ENCODE assay signal across 32 cellular contexts in the genomic region with DNA sequence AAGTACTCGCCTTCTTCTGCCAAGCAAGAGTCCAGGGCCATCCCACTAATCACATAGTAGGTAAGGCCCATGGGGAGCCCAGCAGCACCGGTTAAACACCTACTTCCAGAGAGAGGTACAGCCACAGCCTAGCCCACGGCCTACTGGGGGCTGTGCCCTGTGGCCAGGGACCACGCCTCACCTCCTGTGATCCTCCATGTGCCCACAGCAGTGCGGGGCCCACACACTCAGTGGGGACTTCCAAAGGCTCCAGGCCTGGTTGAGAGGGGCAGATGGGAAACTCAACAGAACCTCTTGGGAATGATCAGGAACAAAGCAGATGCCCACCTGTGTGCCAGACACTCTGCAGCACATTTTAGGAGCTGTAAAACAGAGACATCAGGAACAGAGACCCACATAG. TPM values are rescaled to one million over a fixed set of nuclear protein-coding genes. Genes with fewer than 3 reads are reported as not detected.
"Had no signal": no experiment of that assay in that cellular context is flagged by ENCODE, and none has a peak within 500 bp of the region (broad histone marks: within the 10 kb centered on the region; RNA-seq: fewer than 3 reads in every experiment).

No MANE protein-coding gene starts in this region.

- H3K27me3 ChIP-seq: ascending aorta, body of pancreas, SJSA1 had no signal

- H3K9me3 ChIP-seq: ascending aorta, body of pancreas, SJSA1, SK-N-SH had no signal

- H3K27ac Mint-ChIP-seq: activated CD4-positive, alpha-beta T cell treated with anti-CD3 and anti-CD28 coated beads for 36 hours; activated CD4-positive, alpha-beta T cell treated with anti-CD3 and anti-CD28 coated beads, Interleukin-2, amount 10 ng/mL, durations not matched to agents 7 days and 5 days; activated CD8-positive, alpha-beta T cell treated with anti-CD3 and anti-CD28 coated beads, Interleukin-2, amount 10 ng/mL, durations not matched to agents 7 days and 5 days; activated naive CD4-positive, alpha-beta T cell treated with anti-CD3 and anti-CD28 coated beads, Interleukin-2, amount 50 U/mL, for 24 hours; activated naive CD8-positive, alpha-beta T cell treated with anti-CD3 and anti-CD28 coated beads, Interleukin-2, amount 10 ng/mL, durations not matched to agents 7 days and 5 days; activated T-cell treated with anti-CD3 and anti-CD28 coated beads, Interleukin-2, amount 50 U/mL, for 24 hours; activated T-helper 2 cell treated with anti-CD3 and anti-CD28 coated beads, Interferon-gamma antibody, Interleukin-2, Interleukin-4, amounts not matched to agents 10 μg/mL and 5 μg/mL and 100 μg/mL, durations not matched to agents 14 hours and 24 hours and 36 hours; T-helper 1 cell treated with Interleukin-12 subunit alpha and Interleukin-12 subunit beta and Interleukin-4 antibody, amounts not matched to agents 30 μg/mL and 1 μg/mL, for 36 hours; T-helper 2 cell treated with Interferon-gamma antibody and Interleukin-4, amounts not matched to agents 5 μg/mL and 100 μg/mL, for 36 hours; WTC11 had no signal

- H3K27ac ChIP-seq: ascending aorta, body of pancreas, SJSA1 had no signal

- H3K4me2 ChIP-seq: SK-N-SH had no signal

- H3K9ac ChIP-seq: SK-N-SH had no signal

- ATAC-seq: activated CD4-positive, alpha-beta T cell treated with anti-CD3 and anti-CD28 coated beads for 36 hours; activated CD4-positive, CD25-positive, alpha-beta regulatory T cell treated with anti-CD3 and anti-CD28 coated beads, Interleukin-2, amount 50 U/mL, for 24 hours; activated CD8-positive, alpha-beta T cell treated with anti-CD3 and anti-CD28 coated beads, Interleukin-2, amount 10 ng/mL, durations not matched to agents 7 days and 5 days; body of pancreas; Panc1; WTC11 had no signal

- DNase-seq: activated CD4-positive, alpha-beta T cell treated with anti-CD3 and anti-CD28 coated beads for 36 hours; activated CD4-positive, alpha-beta T cell treated with anti-CD3 and anti-CD28 coated beads, Interleukin-2, amount 10 ng/mL, durations not matched to agents 7 days and 5 days; activated CD4-positive, alpha-beta T cell treated with anti-CD3 and anti-CD28 coated beads, Interleukin-2, amount 50 U/mL, for 48 hours; activated CD8-positive, alpha-beta T cell treated with anti-CD3 and anti-CD28 coated beads, Interleukin-2, amount 10 ng/mL, durations not matched to agents 7 days and 5 days; activated gamma-delta T cell; activated naive CD4-positive, alpha-beta T cell treated with Interleukin-2 at 50 U/mL for 16 hours; activated naive CD8-positive, alpha-beta T cell treated with anti-CD3 and anti-CD28 coated beads, Interleukin-2, amount 10 ng/mL, durations not matched to agents 7 days and 5 days; activated T-cell treated with anti-CD3 and anti-CD28 coated beads, Interleukin-2, amount 50 U/mL, for 24 hours; body of pancreas; Karpas-422; KBM-7; NCI-H1105; NCI-H1417 treated with DMSO at 0.1 percent for 48 hours; NCI-H1930; NCI-H2081 treated with DMSO at 0.1 percent for 48 hours; NCI-H345; NCI-H524 treated with DMSO at 0.1 percent for 48 hours; RPMI8226; SHP77 treated with DMSO at 0.1 percent for 48 hours; SK-N-SH had no signal

- H3K36me3 ChIP-seq: ascending aorta, SJSA1 had no signal

- H3K36me3 Mint-ChIP-seq: activated naive CD4-positive, alpha-beta T cell treated with anti-CD3 and anti-CD28 coated beads, Interleukin-2, amount 50 U/mL, for 24 hours; WTC11 had no signal

- FAIRE-seq: bronchial epithelial cell, TTC549 had no signal

- H3K4me3 ChIP-seq: ascending aorta, body of pancreas, SJSA1 had no signal

- H3K4me3 Mint-ChIP-seq: activated CD4-positive, alpha-beta T cell treated with anti-CD3 and anti-CD28 coated beads for 36 hours; activated CD4-positive, alpha-beta T cell treated with anti-CD3 and anti-CD28 coated beads, Interleukin-2, amount 10 ng/mL, durations not matched to agents 7 days and 5 days; activated CD8-positive, alpha-beta T cell treated with anti-CD3 and anti-CD28 coated beads, Interleukin-2, amount 10 ng/mL, durations not matched to agents 7 days and 5 days; activated naive CD4-positive, alpha-beta T cell treated with anti-CD3 and anti-CD28 coated beads, Interleukin-2, amount 50 U/mL, for 24 hours; activated naive CD8-positive, alpha-beta T cell treated with anti-CD3 and anti-CD28 coated beads, Interleukin-2, amount 10 ng/mL, durations not matched to agents 7 days and 5 days; activated T-cell treated with anti-CD3 and anti-CD28 coated beads, Interleukin-2, amount 50 U/mL, for 24 hours; T-helper 1 cell treated with Interleukin-12 subunit alpha and Interleukin-12 subunit beta and Interleukin-4 antibody, amounts not matched to agents 30 μg/mL and 1 μg/mL, for 36 hours; T-helper 2 cell treated with Interferon-gamma antibody and Interleukin-4, amounts not matched to agents 5 μg/mL and 100 μg/mL, for 36 hours; WTC11 had no signal

- H3K9me3 Mint-ChIP-seq: activated naive CD4-positive, alpha-beta T cell treated with anti-CD3 and anti-CD28 coated beads, Interleukin-2, amount 50 U/mL, for 24 hours; activated T-cell treated with anti-CD3 and anti-CD28 coated beads, Interleukin-2, amount 50 U/mL, for 24 hours; WTC11 had no signal

RNA-seq across cellular contexts. Expression of a gene that starts 19.7 kb away (rescaled TPM):
- total RNA-seq: NCI-H460 had no signal
